1 cellular context compared by ENCODE assay signal in the genomic region with DNA sequence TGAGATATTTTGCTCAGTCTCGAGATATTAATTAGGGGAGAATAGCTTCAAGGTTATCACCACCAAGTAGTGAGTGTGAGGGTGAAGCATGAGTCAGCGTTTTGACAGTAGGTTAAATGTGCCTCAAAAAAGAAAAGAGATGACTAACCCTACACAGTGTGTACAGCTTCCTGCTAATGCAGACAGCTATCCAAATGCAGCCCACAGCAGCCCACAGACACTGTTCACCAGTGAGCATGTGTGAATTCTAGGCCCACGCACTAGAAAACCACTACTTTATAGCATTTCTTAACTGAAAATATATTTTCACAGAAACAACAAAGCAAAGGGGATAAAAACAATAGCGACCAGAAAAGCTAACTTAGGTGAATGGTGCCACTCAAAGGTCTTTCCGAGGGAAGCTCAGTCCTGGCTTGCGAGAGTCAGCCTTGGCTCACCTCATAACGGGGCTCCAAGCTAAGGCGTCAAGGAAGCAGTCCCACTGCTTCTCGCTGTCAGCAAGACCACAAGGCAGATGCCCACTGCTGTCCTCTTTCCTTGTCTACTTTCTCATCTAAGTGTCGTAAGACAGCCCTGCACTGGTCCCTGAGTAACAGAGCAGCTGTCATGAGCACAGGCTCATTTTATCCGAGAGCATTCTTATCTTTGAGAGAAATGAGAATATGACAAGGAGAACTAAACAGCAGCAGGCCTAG.
TF ChIP-seq lines count a peak whose summit lies in the region.

No MANE protein-coding gene starts in this region.

TF ChIP-seq in GM23338, 12 proteins besides CTCF, POLR2A, EP300 and RAD21 (continued from another document):
- TF ChIP-seq, protein P1, sequence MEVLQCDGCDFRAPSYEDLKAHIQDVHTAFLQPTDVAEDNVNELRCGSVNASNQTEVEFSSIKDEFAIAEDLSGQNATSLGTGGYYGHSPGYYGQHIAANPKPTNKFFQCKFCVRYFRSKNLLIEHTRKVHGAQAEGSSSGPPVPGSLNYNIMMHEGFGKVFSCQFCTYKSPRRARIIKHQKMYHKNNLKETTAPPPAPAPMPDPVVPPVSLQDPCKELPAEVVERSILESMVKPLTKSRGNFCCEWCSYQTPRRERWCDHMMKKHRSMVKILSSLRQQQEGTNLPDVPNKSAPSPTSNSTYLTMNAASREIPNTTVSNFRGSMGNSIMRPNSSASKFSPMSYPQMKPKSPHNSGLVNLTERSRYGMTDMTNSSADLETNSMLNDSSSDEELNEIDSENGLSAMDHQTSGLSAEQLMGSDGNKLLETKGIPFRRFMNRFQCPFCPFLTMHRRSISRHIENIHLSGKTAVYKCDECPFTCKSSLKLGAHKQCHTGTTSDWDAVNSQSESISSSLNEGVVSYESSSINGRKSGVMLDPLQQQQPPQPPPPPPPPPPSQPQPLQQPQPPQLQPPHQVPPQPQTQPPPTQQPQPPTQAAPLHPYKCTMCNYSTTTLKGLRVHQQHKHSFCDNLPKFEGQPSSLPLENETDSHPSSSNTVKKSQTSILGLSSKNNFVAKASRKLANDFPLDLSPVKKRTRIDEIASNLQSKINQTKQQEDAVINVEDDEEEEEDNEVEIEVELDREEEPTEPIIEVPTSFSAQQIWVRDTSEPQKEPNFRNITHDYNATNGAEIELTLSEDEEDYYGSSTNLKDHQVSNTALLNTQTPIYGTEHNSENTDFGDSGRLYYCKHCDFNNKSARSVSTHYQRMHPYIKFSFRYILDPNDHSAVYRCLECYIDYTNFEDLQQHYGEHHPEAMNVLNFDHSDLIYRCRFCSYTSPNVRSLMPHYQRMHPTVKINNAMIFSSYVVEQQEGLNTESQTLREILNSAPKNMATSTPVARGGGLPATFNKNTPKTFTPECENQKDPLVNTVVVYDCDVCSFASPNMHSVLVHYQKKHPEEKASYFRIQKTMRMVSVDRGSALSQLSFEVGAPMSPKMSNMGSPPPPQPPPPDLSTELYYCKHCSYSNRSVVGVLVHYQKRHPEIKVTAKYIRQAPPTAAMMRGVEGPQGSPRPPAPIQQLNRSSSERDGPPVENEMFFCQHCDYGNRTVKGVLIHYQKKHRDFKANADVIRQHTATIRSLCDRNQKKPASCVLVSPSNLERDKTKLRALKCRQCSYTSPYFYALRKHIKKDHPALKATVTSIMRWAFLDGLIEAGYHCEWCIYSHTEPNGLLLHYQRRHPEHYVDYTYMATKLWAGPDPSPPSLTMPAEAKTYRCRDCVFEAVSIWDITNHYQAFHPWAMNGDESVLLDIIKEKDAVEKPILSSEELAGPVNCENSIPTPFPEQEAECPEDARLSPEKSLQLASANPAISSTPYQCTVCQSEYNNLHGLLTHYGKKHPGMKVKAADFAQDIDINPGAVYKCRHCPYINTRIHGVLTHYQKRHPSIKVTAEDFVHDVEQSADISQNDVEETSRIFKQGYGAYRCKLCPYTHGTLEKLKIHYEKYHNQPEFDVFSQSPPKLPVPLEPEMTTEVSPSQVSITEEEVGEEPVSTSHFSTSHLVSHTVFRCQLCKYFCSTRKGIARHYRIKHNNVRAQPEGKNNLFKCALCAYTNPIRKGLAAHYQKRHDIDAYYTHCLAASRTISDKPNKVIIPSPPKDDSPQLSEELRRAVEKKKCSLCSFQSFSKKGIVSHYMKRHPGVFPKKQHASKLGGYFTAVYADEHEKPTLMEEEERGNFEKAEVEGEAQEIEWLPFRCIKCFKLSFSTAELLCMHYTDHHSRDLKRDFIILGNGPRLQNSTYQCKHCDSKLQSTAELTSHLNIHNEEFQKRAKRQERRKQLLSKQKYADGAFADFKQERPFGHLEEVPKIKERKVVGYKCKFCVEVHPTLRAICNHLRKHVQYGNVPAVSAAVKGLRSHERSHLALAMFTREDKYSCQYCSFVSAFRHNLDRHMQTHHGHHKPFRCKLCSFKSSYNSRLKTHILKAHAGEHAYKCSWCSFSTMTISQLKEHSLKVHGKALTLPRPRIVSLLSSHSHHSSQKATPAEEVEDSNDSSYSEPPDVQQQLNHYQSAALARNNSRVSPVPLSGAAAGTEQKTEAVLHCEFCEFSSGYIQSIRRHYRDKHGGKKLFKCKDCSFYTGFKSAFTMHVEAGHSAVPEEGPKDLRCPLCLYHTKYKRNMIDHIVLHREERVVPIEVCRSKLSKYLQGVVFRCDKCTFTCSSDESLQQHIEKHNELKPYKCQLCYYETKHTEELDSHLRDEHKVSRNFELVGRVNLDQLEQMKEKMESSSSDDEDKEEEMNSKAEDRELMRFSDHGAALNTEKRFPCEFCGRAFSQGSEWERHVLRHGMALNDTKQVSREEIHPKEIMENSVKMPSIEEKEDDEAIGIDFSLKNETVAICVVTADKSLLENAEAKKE (CRISPR knock-in tag; IDR thresholded peaks at IDR 0.05), result no peak
- TF ChIP-seq EZH2phosphoT487 (IDR thresholded peaks at IDR 0.05; ENCODE audit: unreplicated experiment) (no peak), ZNF114 (CRISPR knock-in tag; IDR thresholded peaks at IDR 0.05) (no peak), JUNB (IDR thresholded peaks at IDR 0.05; ENCODE audit: unreplicated experiment) (no peak), CREB1 (CRISPR knock-in tag; IDR thresholded peaks at IDR 0.05; ENCODE audit: low read depth) (no peak), NANOG (IDR thresholded peaks at IDR 0.05; ENCODE audit: borderline replicate concordance) (no peak), ZNF331 (CRISPR knock-in tag; IDR thresholded peaks at IDR 0.05; ENCODE audit: low read depth) (no peak), EZH2 (IDR thresholded peaks at IDR 0.05; ENCODE audit: low read depth, unreplicated experiment) (no peak), POLR2AphosphoS5 (IDR thresholded peaks at IDR 0.05; ENCODE audit: low read depth) (no peak)
TF ChIP-seq in GM23338: peak in this region for 0.
